In the genomic region with DNA sequence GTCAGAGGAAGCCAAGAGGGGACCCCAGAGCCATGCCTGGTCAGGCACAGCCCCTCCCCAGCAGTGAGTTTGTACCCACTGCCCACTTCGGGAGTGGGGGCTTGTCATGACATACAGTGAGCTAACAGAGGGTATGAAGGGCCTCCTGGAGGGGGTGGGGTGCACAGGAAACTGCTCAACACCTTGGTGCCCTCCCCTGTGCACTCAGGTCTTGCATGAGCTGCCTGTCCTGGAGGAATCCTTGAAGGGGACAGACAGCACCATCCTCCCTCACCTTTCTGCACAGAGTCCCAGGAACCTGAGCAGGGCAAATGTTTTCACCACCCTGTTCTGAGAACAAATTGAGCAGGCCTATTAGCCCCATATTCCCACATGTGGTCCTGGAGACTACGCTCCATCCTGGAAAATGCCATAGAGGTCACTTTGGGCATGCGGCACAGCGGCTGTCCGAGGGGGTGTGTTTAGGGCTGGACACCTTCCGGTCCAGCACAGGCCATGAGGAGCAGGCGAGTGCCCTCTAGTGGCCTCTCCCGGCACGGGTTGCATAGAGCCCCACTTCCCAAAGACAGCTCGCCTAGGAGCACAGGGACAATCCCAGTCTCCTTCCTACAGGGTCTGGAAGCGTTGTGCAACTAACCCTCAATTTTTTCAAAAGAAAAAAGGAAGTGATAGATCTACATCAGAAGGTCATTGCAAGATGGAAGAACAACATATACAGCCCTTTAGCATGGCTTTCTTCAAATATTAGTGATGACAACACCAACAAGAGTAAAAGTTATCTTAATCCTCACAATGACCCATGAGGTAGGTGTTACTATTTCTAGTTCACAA, we compare ENCODE assay signal across 8 cellular contexts. TPM values are rescaled to one million over a fixed set of nuclear protein-coding genes. Genes with fewer than 3 reads are reported as not detected.
A peak's percentile ranks its signal among the peaks of the same experiment; 100 is the strongest.
DNase-seq lines count a peak whose midpoint lies in the region; ATAC-seq and TF ChIP-seq lines count a peak whose summit lies in the region.

No MANE protein-coding gene starts in this region.

- peak; percentile 91 for DNase-seq in AG08396 (ENCODE audit: low spot score)
- peak; percentile 44 for DNase-seq in GM04504 (ENCODE audit: low read depth)
- DNase-seq in NCI-H510A (lab: John Stamatoyannopoulos, UW): peak; percentile 9
- DNase-seq in activated naive CD4-positive, alpha-beta T cell treated with anti-CD3 and anti-CD28 coated beads, Interleukin-2, amount 50 U/mL, for 72 hours (ENCODE audit: low spot score in 2 of 2): no peak
- DNase-seq in left cardiac atrium: peak; percentile 89
- peak; percentile 89 to 92 for DNase-seq in psoas muscle
- DNase-seq in activated gamma-delta T cell treated with Interleukin-2 at 50 U/mL for 16 hours: no peak

- WGBS in psoas muscle, 3 donors: 18 to 24% (median 19%) methylated on average over 11 of the region's 11 CpGs

- no peaks in the 10 kb centered on the region for H3K4me1 ChIP-seq in psoas muscle

- no peaks in the 10 kb centered on the region for H3K9me3 ChIP-seq in psoas muscle

- TF ChIP-seq CTCF in psoas muscle (IDR thresholded peaks at IDR 0.05): peak; percentile 84

- H3K27ac ChIP-seq in psoas muscle: no peak overlapping the region

- ATAC-seq in activated naive CD4-positive, alpha-beta T cell treated with anti-CD3 and anti-CD28 coated beads, Interleukin-2, amount 50 U/mL, for 72 hours: peak; percentile 38 to 66
- peak; percentile 93 to 97 for ATAC-seq in left cardiac atrium
- ATAC-seq in psoas muscle: peak; percentile 89 to 97 (median 96)
- no peak for ATAC-seq in HG03439 (IDR thresholded peaks at IDR 0.05; ENCODE audit: unreplicated experiment)

- H3K36me3 ChIP-seq in psoas muscle (ENCODE audit: insufficient read depth in 1 of 2, low read depth in 1 of 2): no peaks in the 10 kb centered on the region

- H3K4me3 ChIP-seq in psoas muscle: no peak overlapping the region

- no peaks in the 10 kb centered on the region for H3K27me3 ChIP-seq in psoas muscle (ENCODE audit: insufficient read depth in 3 of 3, low read length in 2 of 3)

- no peak overlapping the region for H3K27ac Mint-ChIP-seq in activated naive CD4-positive, alpha-beta T cell treated with anti-CD3 and anti-CD28 coated beads, Interleukin-2, amount 50 U/mL, for 72 hours

- no peaks in the 10 kb centered on the region for H3K9me3 Mint-ChIP-seq in activated naive CD4-positive, alpha-beta T cell treated with anti-CD3 and anti-CD28 coated beads, Interleukin-2, amount 50 U/mL, for 72 hours

- intact Hi-C loops in left cardiac atrium (cut with DNase I): loop anchor here in 1 of 2 donors (5.0 kb wide), 1 partner anchor 882 kb away; no protein-coding TSS in a partner anchor
- intact Hi-C loops in psoas muscle (cut with DNase I): loop anchor here in 1 of 2 donors (5.0 kb wide), 1 partner anchor 892 kb away; no protein-coding TSS in a partner anchor

- H3K36me3 Mint-ChIP-seq in activated naive CD4-positive, alpha-beta T cell treated with anti-CD3 and anti-CD28 coated beads, Interleukin-2, amount 50 U/mL, for 72 hours: no peaks in the 10 kb centered on the region

RNA-seq across cellular contexts. Expression of gene ZFP36L1, which starts 31.9 kb away (rescaled TPM):
- 100 to 1,000 TPM in 1 of 2 donors, 10 to 100 TPM in 1; 73.4 to 158 TPM for total RNA-seq in activated naive CD4-positive, alpha-beta T cell treated with anti-CD3 and anti-CD28 coated beads, Interleukin-2, amount 50 U/mL, for 72 hours
- total RNA-seq in left cardiac atrium (100 to 1,000 TPM in 1 of 2 donors, 10 to 100 TPM in 1; 89.6 to 105 TPM), psoas muscle (100 to 1,000 TPM in 3 of 4 donors, 10 to 100 TPM in 1; 59.4 to 225 (median 160) TPM)
- 100 to 1,000 TPM in 1 of 3 donors, 10 to 100 TPM in 2; 45.4 to 144 (median 46.8) TPM for polyA plus RNA-seq in psoas muscle

Comparison
In these comparisons a context has a peak if more than half of its experiments do, and no peak if none do; other contexts are left out.
1. DNase-seq: peak in AG08396 (single experiment), GM04504 (single experiment), NCI-H510A (single experiment), left cardiac atrium (single experiment) and psoas muscle (2 of 2); none in activated naive CD4-positive, alpha-beta T cell treated with anti-CD3 and anti-CD28 coated beads, Interleukin-2, amount 50 U/mL, for 72 hours (0 of 2) and activated gamma-delta T cell treated with Interleukin-2 at 50 U/mL for 16 hours (single experiment).